In genomic region chr7:52944916-52945315, GRCh38 we compare ENCODE assay signal across 26 cellular contexts.
DNase-seq lines count a peak whose midpoint lies in the region; ATAC-seq lines count a peak whose summit lies in the region.
"Had no signal": no experiment of that assay in that cellular context is flagged by ENCODE, and none has a peak within 500 bp of the region (broad histone marks: within the 10 kb centered on the region; RNA-seq: fewer than 3 reads in every experiment).

No MANE protein-coding gene starts in this region.

- DNase-seq in SIG-M5 treated with dmso at 0.1 percent for 504 hours (lab: John Stamatoyannopoulos, UW; ENCODE audit: unreplicated experiment) (peak; percentile 12), SIG-M5 (lab: John Stamatoyannopoulos, UW) (no peak), astrocyte of the hippocampus (ENCODE audit: low read depth, low spot score) (peak; percentile 51), iris pigment epithelial cell (ENCODE audit: low read depth) (peak; percentile 16), GM03348 (ENCODE audit: low spot score) (no peak), NOMO-1 treated with dmso at 0.1 percent for 144 hours (lab: John Stamatoyannopoulos, UW; ENCODE audit: unreplicated experiment) (no peak), iPS-NIHi11 (ENCODE audit: low spot score) (no peak)
- DNase-seq: activated CD4-positive, alpha-beta T cell treated with anti-CD3 and anti-CD28 coated beads, Interleukin-2, amount 10 ng/mL, durations not matched to agents 24 days and 14 days; amniotic stem cell; H9; head of caudate nucleus; Kasumi-1; kidney; natural killer cell; NCI-H1417 treated with DMSO at 0.1 percent for 48 hours; NCI-H2081; NCI-H226; NCI-H526 treated with DMSO at 0.1 percent for 48 hours; psoas muscle; RPMI8226; sigmoid colon; stimulated activated CD4-positive, alpha-beta T cell treated with anti-CD3 and anti-CD28 coated beads, Interleukin-4, amount 100 ng/mL, for 4 hours; transverse colon had no signal

- ATAC-seq in GM18511 (IDR thresholded peaks at IDR 0.05; ENCODE audit: unreplicated experiment), result no peak
- ATAC-seq: GM12878, natural killer cell, psoas muscle, WTC11 had no signal

Comparison
In these comparisons a context has a peak if more than half of its experiments do, and no peak if none do; other contexts are left out.
1. DNase-seq: peak in SIG-M5 treated with dmso at 0.1 percent for 504 hours (single experiment), astrocyte of the hippocampus (single experiment) and iris pigment epithelial cell (single experiment); none in SIG-M5 (single experiment), GM03348 (single experiment), NOMO-1 treated with dmso at 0.1 percent for 144 hours (single experiment) and iPS-NIHi11 (single experiment).